1 cellular context compared by ENCODE assay signal in genomic region chr16:52873997-52874500, GRCh38.
TF ChIP-seq lines count a peak whose summit lies in the region.

No MANE protein-coding gene starts in this region.

TF ChIP-seq in H1, 55 proteins besides CTCF, POLR2A, EP300 and RAD21 (continued from another document):
- TF ChIP-seq, protein P1, sequence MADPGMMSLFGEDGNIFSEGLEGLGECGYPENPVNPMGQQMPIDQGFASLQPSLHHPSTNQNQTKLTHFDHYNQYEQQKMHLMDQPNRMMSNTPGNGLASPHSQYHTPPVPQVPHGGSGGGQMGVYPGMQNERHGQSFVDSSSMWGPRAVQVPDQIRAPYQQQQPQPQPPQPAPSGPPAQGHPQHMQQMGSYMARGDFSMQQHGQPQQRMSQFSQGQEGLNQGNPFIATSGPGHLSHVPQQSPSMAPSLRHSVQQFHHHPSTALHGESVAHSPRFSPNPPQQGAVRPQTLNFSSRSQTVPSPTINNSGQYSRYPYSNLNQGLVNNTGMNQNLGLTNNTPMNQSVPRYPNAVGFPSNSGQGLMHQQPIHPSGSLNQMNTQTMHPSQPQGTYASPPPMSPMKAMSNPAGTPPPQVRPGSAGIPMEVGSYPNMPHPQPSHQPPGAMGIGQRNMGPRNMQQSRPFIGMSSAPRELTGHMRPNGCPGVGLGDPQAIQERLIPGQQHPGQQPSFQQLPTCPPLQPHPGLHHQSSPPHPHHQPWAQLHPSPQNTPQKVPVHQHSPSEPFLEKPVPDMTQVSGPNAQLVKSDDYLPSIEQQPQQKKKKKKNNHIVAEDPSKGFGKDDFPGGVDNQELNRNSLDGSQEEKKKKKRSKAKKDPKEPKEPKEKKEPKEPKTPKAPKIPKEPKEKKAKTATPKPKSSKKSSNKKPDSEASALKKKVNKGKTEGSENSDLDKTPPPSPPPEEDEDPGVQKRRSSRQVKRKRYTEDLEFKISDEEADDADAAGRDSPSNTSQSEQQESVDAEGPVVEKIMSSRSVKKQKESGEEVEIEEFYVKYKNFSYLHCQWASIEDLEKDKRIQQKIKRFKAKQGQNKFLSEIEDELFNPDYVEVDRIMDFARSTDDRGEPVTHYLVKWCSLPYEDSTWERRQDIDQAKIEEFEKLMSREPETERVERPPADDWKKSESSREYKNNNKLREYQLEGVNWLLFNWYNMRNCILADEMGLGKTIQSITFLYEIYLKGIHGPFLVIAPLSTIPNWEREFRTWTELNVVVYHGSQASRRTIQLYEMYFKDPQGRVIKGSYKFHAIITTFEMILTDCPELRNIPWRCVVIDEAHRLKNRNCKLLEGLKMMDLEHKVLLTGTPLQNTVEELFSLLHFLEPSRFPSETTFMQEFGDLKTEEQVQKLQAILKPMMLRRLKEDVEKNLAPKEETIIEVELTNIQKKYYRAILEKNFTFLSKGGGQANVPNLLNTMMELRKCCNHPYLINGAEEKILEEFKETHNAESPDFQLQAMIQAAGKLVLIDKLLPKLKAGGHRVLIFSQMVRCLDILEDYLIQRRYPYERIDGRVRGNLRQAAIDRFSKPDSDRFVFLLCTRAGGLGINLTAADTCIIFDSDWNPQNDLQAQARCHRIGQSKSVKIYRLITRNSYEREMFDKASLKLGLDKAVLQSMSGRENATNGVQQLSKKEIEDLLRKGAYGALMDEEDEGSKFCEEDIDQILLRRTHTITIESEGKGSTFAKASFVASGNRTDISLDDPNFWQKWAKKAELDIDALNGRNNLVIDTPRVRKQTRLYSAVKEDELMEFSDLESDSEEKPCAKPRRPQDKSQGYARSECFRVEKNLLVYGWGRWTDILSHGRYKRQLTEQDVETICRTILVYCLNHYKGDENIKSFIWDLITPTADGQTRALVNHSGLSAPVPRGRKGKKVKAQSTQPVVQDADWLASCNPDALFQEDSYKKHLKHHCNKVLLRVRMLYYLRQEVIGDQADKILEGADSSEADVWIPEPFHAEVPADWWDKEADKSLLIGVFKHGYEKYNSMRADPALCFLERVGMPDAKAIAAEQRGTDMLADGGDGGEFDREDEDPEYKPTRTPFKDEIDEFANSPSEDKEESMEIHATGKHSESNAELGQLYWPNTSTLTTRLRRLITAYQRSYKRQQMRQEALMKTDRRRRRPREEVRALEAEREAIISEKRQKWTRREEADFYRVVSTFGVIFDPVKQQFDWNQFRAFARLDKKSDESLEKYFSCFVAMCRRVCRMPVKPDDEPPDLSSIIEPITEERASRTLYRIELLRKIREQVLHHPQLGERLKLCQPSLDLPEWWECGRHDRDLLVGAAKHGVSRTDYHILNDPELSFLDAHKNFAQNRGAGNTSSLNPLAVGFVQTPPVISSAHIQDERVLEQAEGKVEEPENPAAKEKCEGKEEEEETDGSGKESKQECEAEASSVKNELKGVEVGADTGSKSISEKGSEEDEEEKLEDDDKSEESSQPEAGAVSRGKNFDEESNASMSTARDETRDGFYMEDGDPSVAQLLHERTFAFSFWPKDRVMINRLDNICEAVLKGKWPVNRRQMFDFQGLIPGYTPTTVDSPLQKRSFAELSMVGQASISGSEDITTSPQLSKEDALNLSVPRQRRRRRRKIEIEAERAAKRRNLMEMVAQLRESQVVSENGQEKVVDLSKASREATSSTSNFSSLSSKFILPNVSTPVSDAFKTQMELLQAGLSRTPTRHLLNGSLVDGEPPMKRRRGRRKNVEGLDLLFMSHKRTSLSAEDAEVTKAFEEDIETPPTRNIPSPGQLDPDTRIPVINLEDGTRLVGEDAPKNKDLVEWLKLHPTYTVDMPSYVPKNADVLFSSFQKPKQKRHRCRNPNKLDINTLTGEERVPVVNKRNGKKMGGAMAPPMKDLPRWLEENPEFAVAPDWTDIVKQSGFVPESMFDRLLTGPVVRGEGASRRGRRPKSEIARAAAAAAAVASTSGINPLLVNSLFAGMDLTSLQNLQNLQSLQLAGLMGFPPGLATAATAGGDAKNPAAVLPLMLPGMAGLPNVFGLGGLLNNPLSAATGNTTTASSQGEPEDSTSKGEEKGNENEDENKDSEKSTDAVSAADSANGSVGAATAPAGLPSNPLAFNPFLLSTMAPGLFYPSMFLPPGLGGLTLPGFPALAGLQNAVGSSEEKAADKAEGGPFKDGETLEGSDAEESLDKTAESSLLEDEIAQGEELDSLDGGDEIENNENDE (IDR thresholded peaks at IDR 0.05; ENCODE audit: insufficient replicate concordance, low read length) = peak; percentile 43
- no peak for TF ChIP-seq TBP (IDR thresholded peaks at IDR 0.05; ENCODE audit: low read depth, low read length)
- peak; percentile 85; the same call in 1 of the 2 replicates for TF ChIP-seq POU5F1 (IDR thresholded peaks at IDR 0.05; ENCODE audit: low read depth, low read length)
